In genomic region chr10:70299876-70300275, GRCh38 we compare ENCODE assay signal across 7 cellular contexts. TPM values are rescaled to one million over a fixed set of nuclear protein-coding genes. Genes with fewer than 3 reads are reported as not detected.
"Had no signal": no experiment of that assay in that cellular context is flagged by ENCODE, and none has a peak within 500 bp of the region (broad histone marks: within the 10 kb centered on the region; RNA-seq: fewer than 3 reads in every experiment).

No MANE protein-coding gene starts in this region.

- ATAC-seq: K562 had no signal

- DNase-seq: GM23248, GOT3, H9, HCEC 1CT, IMR-90, KG1 had no signal

- H3K4me3 Mint-ChIP-seq: H9 had no signal

- H3K27ac Mint-ChIP-seq: H9 had no signal

- H3K9ac ChIP-seq: GM23248 had no signal

- H3K4me3 ChIP-seq: GM23248, K562 had no signal

- H3K9me3 Mint-ChIP-seq: H9 had no signal

- H3K27ac ChIP-seq: GM23248 had no signal

RNA-seq across cellular contexts. Expression of gene NPFFR1, which starts 16.1 kb away (rescaled TPM):
- total RNA-seq: GM23248, H9, IMR-90 had no signal
